Comparison of ENCODE assay signal across 8 cellular contexts in genomic region chr13:90867336-90867683, GRCh38.
DNase-seq lines count a peak whose midpoint lies in the region; ATAC-seq and TF ChIP-seq lines count a peak whose summit lies in the region.

No MANE protein-coding gene starts in this region.

- no peak overlapping the region for H3K27ac ChIP-seq in SJCRH30
- no peak overlapping the region for H3K27ac ChIP-seq in epithelial cell of prostate
- H3K27ac ChIP-seq in naive thymus-derived CD4-positive, alpha-beta T cell (ENCODE audit: low read depth, low read length): no peak overlapping the region

- H3K36me3 ChIP-seq in SJCRH30: no peaks in the 10 kb centered on the region
- no peaks in the 10 kb centered on the region for H3K36me3 ChIP-seq in naive thymus-derived CD4-positive, alpha-beta T cell (ENCODE audit: control insufficient read depth in 2 of 3, insufficient read depth in 3 of 3, low read length in 3 of 3)

- H3K4me3 Mint-ChIP-seq in naive thymus-derived CD4-positive, alpha-beta T cell: no peak overlapping the region
- no peak overlapping the region for H3K4me3 Mint-ChIP-seq in stimulated activated memory B cell treated with anti-CD40 and anti-IgM and Interleukin-4, amounts not matched to agents 10 μg/mL and 1 μg/mL and 100 μg/mL, for 72 hours

- CTCF ChIA-PET in naive thymus-derived CD4-positive, alpha-beta T cell (lab: Charles Lee): no interaction called here

- H3K4me1 ChIP-seq in SJCRH30: no peaks in the 10 kb centered on the region
- no peaks in the 10 kb centered on the region for H3K4me1 ChIP-seq in naive thymus-derived CD4-positive, alpha-beta T cell (ENCODE audit: control insufficient read depth in 2 of 2, insufficient read depth in 2 of 2, low read length in 2 of 2)

- H3K27ac Mint-ChIP-seq in naive thymus-derived CD4-positive, alpha-beta T cell: no peak overlapping the region
- no peak overlapping the region for H3K27ac Mint-ChIP-seq in stimulated activated memory B cell treated with anti-CD40 and anti-IgM and Interleukin-4, amounts not matched to agents 10 μg/mL and 1 μg/mL and 100 μg/mL, for 72 hours

- TF ChIP-seq CTCF in NB4 (IDR thresholded peaks at IDR 0.05; ENCODE audit: low read depth, low read length): peak; percentile 66

- peaks cover 0 to 6% (median 0%) of the 10 kb centered on the region in 11 donors for H3K9me3 Mint-ChIP-seq in naive thymus-derived CD4-positive, alpha-beta T cell
- H3K9me3 Mint-ChIP-seq in stimulated activated memory B cell treated with anti-CD40 and anti-IgM and Interleukin-4, amounts not matched to agents 10 μg/mL and 1 μg/mL and 100 μg/mL, for 72 hours: no peaks in the 10 kb centered on the region

- no peaks in the 10 kb centered on the region for H3K36me3 Mint-ChIP-seq in naive thymus-derived CD4-positive, alpha-beta T cell
- H3K36me3 Mint-ChIP-seq in stimulated activated memory B cell treated with anti-CD40 and anti-IgM and Interleukin-4, amounts not matched to agents 10 μg/mL and 1 μg/mL and 100 μg/mL, for 72 hours: no peaks in the 10 kb centered on the region

- no peaks in the 10 kb centered on the region for H3K27me3 Mint-ChIP-seq in naive thymus-derived CD4-positive, alpha-beta T cell
- H3K27me3 Mint-ChIP-seq in stimulated activated memory B cell treated with anti-CD40 and anti-IgM and Interleukin-4, amounts not matched to agents 10 μg/mL and 1 μg/mL and 100 μg/mL, for 72 hours: no peaks in the 10 kb centered on the region

- POLR2A ChIA-PET in naive thymus-derived CD4-positive, alpha-beta T cell (lab: Charles Lee): no interaction called here

- no peaks in the 10 kb centered on the region for H3K27me3 ChIP-seq in SJCRH30
- H3K27me3 ChIP-seq in naive thymus-derived CD4-positive, alpha-beta T cell (ENCODE audit: control insufficient read depth in 2 of 2, insufficient read depth in 2 of 2, low read length in 2 of 2): no peaks in the 10 kb centered on the region

- H3K9me3 ChIP-seq in SJCRH30 (replicated peaks): no peaks in the 10 kb centered on the region
- H3K9me3 ChIP-seq in naive thymus-derived CD4-positive, alpha-beta T cell (ENCODE audit: control insufficient read depth in 2 of 3, low read length in 3 of 3): no peaks in the 10 kb centered on the region

- peak; percentile 97 for ATAC-seq in GM18505 (IDR thresholded peaks at IDR 0.05; ENCODE audit: unreplicated experiment)
- ATAC-seq in HG02840 (IDR thresholded peaks at IDR 0.05; ENCODE audit: low FRiP score, unreplicated experiment): peak; percentile 92
- ATAC-seq in naive thymus-derived CD4-positive, alpha-beta T cell: peak; percentile 66
- no peak for ATAC-seq in stimulated activated memory B cell treated with anti-CD40 and anti-IgM and Interleukin-4, amounts not matched to agents 10 μg/mL and 1 μg/mL and 100 μg/mL, for 72 hours

- peaks cover 0 to 2% (median 0%) of the 10 kb centered on the region in 7 donors for H3K4me1 Mint-ChIP-seq in naive thymus-derived CD4-positive, alpha-beta T cell
- H3K4me1 Mint-ChIP-seq in stimulated activated memory B cell treated with anti-CD40 and anti-IgM and Interleukin-4, amounts not matched to agents 10 μg/mL and 1 μg/mL and 100 μg/mL, for 72 hours: no peaks in the 10 kb centered on the region

- DNase-seq in Ammon's horn (ENCODE audit: low spot score) (peak; percentile 67), NB4 (ENCODE audit: low read depth) (peak; percentile 79), SJCRH30 (peak; percentile 47 to 76), epithelial cell of prostate (ENCODE audit: low read depth, low spot score) (peak; percentile 60)
- no peak for DNase-seq in naive thymus-derived CD4-positive, alpha-beta T cell

- intact Hi-C loops in naive thymus-derived CD4-positive, alpha-beta T cell (cut with micrococcal nuclease): loop anchor here in 1 of 2 donors (10.0 kb wide), 1 partner anchor 163 kb away; no protein-coding TSS in a partner anchor

- no peak overlapping the region for H3K4me3 ChIP-seq in NB4 (ENCODE audit: low read depth, low read length)
- H3K4me3 ChIP-seq in SJCRH30: no peak overlapping the region
- H3K4me3 ChIP-seq in naive thymus-derived CD4-positive, alpha-beta T cell (ENCODE audit: low read length): no peak overlapping the region

- TF ChIP-seq POLR2A in GM18505 (IDR thresholded peaks at IDR 0.05; ENCODE audit: borderline replicate concordance, extremely low read depth, insufficient read depth, insufficient read length): no peak
- no peak for TF ChIP-seq POLR2A in NB4 (IDR thresholded peaks at IDR 0.05; ENCODE audit: extremely low read depth, insufficient read length)

Comparison
In these comparisons a context has a peak if more than half of its experiments do, and no peak if none do; other contexts are left out.
1. DNase-seq: peak in Ammon's horn (single experiment), NB4 (single experiment), SJCRH30 (2 of 2) and epithelial cell of prostate (single experiment); none in naive thymus-derived CD4-positive, alpha-beta T cell (0 of 9).